ENCODE assay signal across 8 cellular contexts in the genomic region with DNA sequence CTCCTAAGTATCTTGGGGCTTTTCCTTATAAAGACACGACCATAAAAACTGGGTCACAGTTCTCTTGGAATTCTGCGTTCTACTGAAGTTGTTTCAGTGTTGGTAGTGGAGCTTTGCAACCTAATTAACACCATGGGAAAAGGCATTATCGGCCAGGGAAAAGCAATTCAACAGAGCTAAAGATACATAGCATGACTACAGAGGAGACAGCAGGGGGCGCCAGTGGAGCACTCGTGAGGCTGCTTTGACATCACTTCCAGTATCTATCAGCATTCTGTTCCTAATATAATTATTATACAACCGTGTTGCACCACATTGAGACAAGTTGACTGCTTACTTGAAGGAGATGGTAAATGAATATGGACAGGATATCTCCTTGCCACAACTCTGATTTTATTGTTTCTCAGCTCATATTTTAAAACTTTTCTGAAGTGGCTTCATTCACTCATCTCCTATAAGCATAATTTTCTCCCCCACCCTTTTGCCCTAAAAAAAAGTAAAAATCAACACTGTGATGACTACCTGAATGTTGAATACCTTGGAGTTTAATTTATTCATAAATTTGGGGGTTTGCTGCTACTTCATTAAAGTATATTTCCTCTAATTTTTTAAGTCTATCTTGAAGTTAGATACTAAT. TPM values are rescaled to one million over a fixed set of nuclear protein-coding genes. Genes with fewer than 3 reads are reported as not detected.
DNase-seq lines count a peak whose midpoint lies in the region; ATAC-seq, FAIRE-seq and TF ChIP-seq lines count a peak whose summit lies in the region.

No MANE protein-coding gene starts in this region.

- H3K4me1 ChIP-seq in OCI-LY1 (ENCODE audit: insufficient read depth, low read length, severe bottlenecking), result no peaks in the 10 kb centered on the region

- H3K36me3 Mint-ChIP-seq in nephron (ENCODE audit: low read depth), result no peaks in the 10 kb centered on the region

- H3K4me1 Mint-ChIP-seq in nephron, result no peaks in the 10 kb centered on the region

- H3K4me3 ChIP-seq in OCI-LY1 (ENCODE audit: low read depth, low read length, poor library complexity, severe bottlenecking) (no peak overlapping the region), bronchial epithelial cell (ENCODE audit: low read depth, low read length) (no peak overlapping the region)

- peak; percentile 8 for DNase-seq in NCI-H510A treated with DMSO at 0.1 percent for 48 hours (lab: John Stamatoyannopoulos, UW)
- DNase-seq in NCI-H510A (lab: John Stamatoyannopoulos, UW), result no peak
- peak; percentile 41 for DNase-seq in bronchial epithelial cell (ENCODE audit: low read depth)
- DNase-seq in NCI-H2196 treated with DMSO at 0.1 percent for 48 hours (lab: John Stamatoyannopoulos, UW; ENCODE audit: unreplicated experiment), result no peak

- ATAC-seq in HG03342 (IDR thresholded peaks at IDR 0.05; ENCODE audit: unreplicated experiment) (peak; percentile 81), HG03521 (IDR thresholded peaks at IDR 0.05; ENCODE audit: unreplicated experiment) (no peak)

- peaks cover 4% of the 10 kb centered on the region for H3K27me3 Mint-ChIP-seq in nephron (ENCODE audit: low read depth)

- no peak overlapping the region for H3K9ac ChIP-seq in OCI-LY1 (ENCODE audit: low read length)

- no peaks in the 10 kb centered on the region for H3K9me3 Mint-ChIP-seq in nephron

- no peaks in the 10 kb centered on the region for H3K27me3 ChIP-seq in OCI-LY1 (ENCODE audit: insufficient read depth, low read length)
- no peaks in the 10 kb centered on the region for H3K27me3 ChIP-seq in bronchial epithelial cell (ENCODE audit: control insufficient read depth, insufficient read depth, low read length)

- H3K27ac ChIP-seq in OCI-LY1 (ENCODE audit: low read depth, low read length, poor library complexity, severe bottlenecking), result no peak overlapping the region

- H3K36me3 ChIP-seq in OCI-LY1 (ENCODE audit: insufficient read depth, low read length) (no peaks in the 10 kb centered on the region), bronchial epithelial cell (ENCODE audit: control insufficient read depth, insufficient read depth, low read length) (no peaks in the 10 kb centered on the region)

- no peaks in the 10 kb centered on the region for H4K20me1 ChIP-seq in OCI-LY1 (ENCODE audit: insufficient read depth, low read length)

- peak; percentile 69 for TF ChIP-seq CTCF in OCI-LY1 (IDR thresholded peaks at IDR 0.05; ENCODE audit: low read length)
- TF ChIP-seq CTCF in bronchial epithelial cell (IDR thresholded peaks at IDR 0.05; ENCODE audit: insufficient read depth, low read length, severe bottlenecking), result peak; percentile 69
- TF ChIP-seq CTCF in nephron (IDR thresholded peaks at IDR 0.05; ENCODE audit: unreplicated experiment in 3 of 3), result peak; percentile 45 to 62 (median 57)

- H3K79me2 ChIP-seq in OCI-LY1 (ENCODE audit: insufficient read depth, low read length), result no peaks in the 10 kb centered on the region

- no peak overlapping the region for H2AFZ ChIP-seq in OCI-LY1 (ENCODE audit: low read length)

- no peak overlapping the region for H3K27ac Mint-ChIP-seq in nephron

- H3K9me3 ChIP-seq in OCI-LY1 (ENCODE audit: low read length), result no peaks in the 10 kb centered on the region

- no peaks in the 10 kb centered on the region for H3F3A ChIP-seq in OCI-LY1 (ENCODE audit: insufficient read depth, low read length)

- FAIRE-seq in bronchial epithelial cell (lab: Jason Lieb, UNC), result no peak

- no peaks in the 10 kb centered on the region for H3K9me2 ChIP-seq in OCI-LY1 (ENCODE audit: low read depth, low read length)

- no peak overlapping the region for H3K4me2 ChIP-seq in OCI-LY1 (ENCODE audit: low read length)

- no peak overlapping the region for H3K4me3 Mint-ChIP-seq in nephron

RNA-seq across cellular contexts. Expression of a gene that starts 39.4 kb away (rescaled TPM):
- total RNA-seq in bronchial epithelial cell, result not detected in 2 replicates

Comparison
In these comparisons a context has a peak if more than half of its experiments do, and no peak if none do; other contexts are left out.
1. DNase-seq: peak in NCI-H510A treated with DMSO at 0.1 percent for 48 hours (single experiment) and bronchial epithelial cell (single experiment); none in NCI-H510A (single experiment) and NCI-H2196 treated with DMSO at 0.1 percent for 48 hours (single experiment).
2. Peak in every context shown above with its lines, with median percentiles within 50 percentile points of each other: CTCF ChIP-seq.